ENCODE assay signal across 8 cellular contexts in genomic region chr1:12040457-12041051, GRCh38. TPM values are rescaled to one million over a fixed set of nuclear protein-coding genes. Genes with fewer than 3 reads are reported as not detected.
DNase-seq lines count a peak whose midpoint lies in the region; ATAC-seq and TF ChIP-seq lines count a peak whose summit lies in the region.

No MANE protein-coding gene starts in this region.

- TF ChIP-seq CTCF in foreskin keratinocyte (conservative IDR thresholded peaks at IDR 0.05): no peak

- DNase-seq in AG08395 (ENCODE audit: low spot score) (peak; percentile 93), NCI-H446 (lab: John Stamatoyannopoulos, UW) (peak; percentile 31 to 86), foreskin keratinocyte (peak; percentile 21), DMS153 treated with DMSO at 0.1 percent for 48 hours (lab: John Stamatoyannopoulos, UW; ENCODE audit: unreplicated experiment) (no peak), aorta (no peak)
- no peak for DNase-seq in activated CD4-positive, alpha-beta T cell treated with anti-CD3 and anti-CD28 coated beads for 4 hours

- H3K9me3 ChIP-seq in aorta (ENCODE audit: control insufficient read depth, low read length): no peaks in the 10 kb centered on the region

- H3K4me3 ChIP-seq in aorta (ENCODE audit: low read length in 2 of 2): no peak overlapping the region

- 78 to 79% methylated on average over 6 of the region's 6 CpGs for WGBS in aorta, 2 donors

- H3K27me3 ChIP-seq in foreskin keratinocyte (peaks cover 2% of the 10 kb centered on the region), aorta (ENCODE audit: control insufficient read depth in 1 of 2, insufficient read depth in 2 of 2, low read length in 1 of 2) (no peaks in the 10 kb centered on the region)

- H3K27ac ChIP-seq in foreskin keratinocyte: no peak overlapping the region
- H3K27ac ChIP-seq in aorta (ENCODE audit: low read depth in 1 of 2, low read length in 2 of 2): no peak overlapping the region

- intact Hi-C loops in aorta (cut with DNase I): no loop called here

- ATAC-seq in GM18511 (IDR thresholded peaks at IDR 0.05; ENCODE audit: unreplicated experiment): peak; percentile 82
- peak; percentile 61 for ATAC-seq in HG02884 (IDR thresholded peaks at IDR 0.05; ENCODE audit: unreplicated experiment)
- ATAC-seq in foreskin keratinocyte: peak; percentile 37
- no peak for ATAC-seq in aorta (ENCODE audit: low FRiP score)

- no peaks in the 10 kb centered on the region for H3K36me3 ChIP-seq in aorta (ENCODE audit: control insufficient read depth in 1 of 2, insufficient read depth in 2 of 2, low read length in 1 of 2)

- H3K4me1 ChIP-seq in foreskin keratinocyte (no peaks in the 10 kb centered on the region), aorta (ENCODE audit: control insufficient read depth in 1 of 2, insufficient read depth in 2 of 2, low read length in 2 of 2) (no peaks in the 10 kb centered on the region)

RNA-seq across cellular contexts. Expression of gene MIIP, which starts 21.3 kb away (rescaled TPM):
- 30.7 and 31.2 TPM in 2 replicates for total RNA-seq in foreskin keratinocyte
- 37.3 and 41.1 TPM in 2 replicates for polyA plus RNA-seq in foreskin keratinocyte
- 10 to 100 TPM; 19.5 to 25.4 TPM for total RNA-seq in aorta
- 100 to 1,000 TPM in 1 of 2 donors, 10 to 100 TPM in 1; 16.3 to 132 TPM for polyA plus RNA-seq in aorta

RNA-seq across cellular contexts. Expression of gene TNFRSF8, which starts 22.5 kb away (rescaled TPM):
- total RNA-seq in foreskin keratinocyte (0.07 TPM in 2 replicates), aorta (1 to 10 TPM in 1 of 2 donors, under 1 TPM in 1; 0.88 to 4.7 TPM)
- polyA plus RNA-seq in foreskin keratinocyte (0.07 and 0.10 TPM in 2 replicates), aorta (1 to 10 TPM in 1 of 2 donors, under 1 TPM in 1; 0.74 to 1.8 TPM)

Comparison
In these comparisons a context has a peak if more than half of its experiments do, and no peak if none do; other contexts are left out.
1. DNase-seq: peak in AG08395 (single experiment), NCI-H446 (2 of 2) and foreskin keratinocyte (2 of 2); none in DMS153 treated with DMSO at 0.1 percent for 48 hours (single experiment), aorta (0 of 2) and activated CD4-positive, alpha-beta T cell treated with anti-CD3 and anti-CD28 coated beads for 4 hours (0 of 2).